35 cellular contexts compared by ENCODE assay signal in genomic region chr6:39445667-39446066, GRCh38.
"Had no signal": no experiment of that assay in that cellular context is flagged by ENCODE, and none has a peak within 500 bp of the region (broad histone marks: within the 10 kb centered on the region; RNA-seq: fewer than 3 reads in every experiment).

No MANE protein-coding gene starts in this region.

- H3K9me3 ChIP-seq: MG63 had no signal

- DNase-seq: Karpas-422, Kasumi-1, KG1, MG63, MM.1S, MV-4-11, NCI-H1048, NCI-H1092, NCI-H1092 treated with DMSO at 0.1 percent for 48 hours, NCI-H1105, NCI-H1105 treated with DMSO at 0.1 percent for 48 hours, NCI-H1417, NCI-H1417 treated with DMSO at 0.1 percent for 48 hours, NCI-H1436, NCI-H1436 treated with DMSO at 0.1 percent for 48 hours, NCI-H146, NCI-H1694, NCI-H1694 treated with DMSO at 0.1 percent for 48 hours, NCI-H187, NCI-H187 treated with DMSO at 0.1 percent for 48 hours, NCI-H1930, NCI-H2029, NCI-H2029 treated with DMSO at 0.1 percent for 48 hours, NCI-H2081, NCI-H2081 treated with DMSO at 0.1 percent for 48 hours, NCI-H2107, NCI-H2171, NCI-H2171 treated with DMSO at 0.1 percent for 48 hours, NCI-H2227 treated with DMSO at 0.1 percent for 48 hours, NCI-H226, NCI-H345, NCI-H446, NCI-H446 treated with DMSO at 0.1 percent for 48 hours, NCI-H510A had no signal

- H3K4me3 ChIP-seq: MG63 had no signal

- H3K36me3 ChIP-seq: MG63 had no signal

- H3K4me2 ChIP-seq: KMS-11 had no signal

- H3K27me3 ChIP-seq: MG63 had no signal

- H3K9ac ChIP-seq: KMS-11 had no signal

- H3K27ac ChIP-seq: KMS-11 had no signal
